Comparison of ENCODE assay signal across 15 cellular contexts in the genomic region with DNA sequence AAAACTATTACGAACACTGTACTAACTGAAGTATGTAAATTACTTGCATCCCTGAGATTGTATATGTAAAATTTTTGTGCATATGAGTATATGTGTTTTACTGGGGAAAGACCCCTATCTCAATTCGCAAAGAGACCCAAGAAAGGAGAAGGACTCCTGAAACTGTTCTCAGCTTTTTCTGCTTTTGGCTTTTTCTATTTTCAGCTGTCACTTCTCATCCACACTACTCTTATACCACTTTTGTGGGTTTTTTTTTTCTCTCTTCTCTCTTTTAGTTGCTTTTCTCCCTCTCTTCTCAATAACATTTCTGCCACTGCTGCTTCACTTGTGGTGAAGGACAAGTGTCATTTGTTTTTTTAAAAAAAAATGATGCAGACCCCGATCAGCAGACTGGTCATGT. TPM values are rescaled to one million over a fixed set of nuclear protein-coding genes. Genes with fewer than 3 reads are reported as not detected.
DNase-seq lines count a peak whose midpoint lies in the region; ATAC-seq and TF ChIP-seq lines count a peak whose summit lies in the region.
"Had no signal": no experiment of that assay in that cellular context is flagged by ENCODE, and none has a peak within 500 bp of the region (broad histone marks: within the 10 kb centered on the region; RNA-seq: fewer than 3 reads in every experiment).

No MANE protein-coding gene starts in this region.

- H3K4me1 Mint-ChIP-seq in stimulated activated memory B cell treated with anti-CD40 and anti-IgM and Interleukin-4, amounts not matched to agents 10 μg/mL and 1 μg/mL and 100 μg/mL, for 72 hours, result peaks cover 90% of the 10 kb centered on the region

- peaks cover 18% of the 10 kb centered on the region; the same call in 1 of the 2 replicates for H3F3A ChIP-seq in OCI-LY1 (ENCODE audit: insufficient read depth, low read length)

- H3K4me1 ChIP-seq in left ventricle myocardium inferior, result peaks cover 65% of the 10 kb centered on the region
- H3K4me1 ChIP-seq in OCI-LY1 (ENCODE audit: insufficient read depth, low read length, severe bottlenecking), result peaks cover 100% of the 10 kb centered on the region
- H3K4me1 ChIP-seq: colonic mucosa had no signal

- peak overlapping the region; percentile 91 for H3K27ac Mint-ChIP-seq in stimulated activated memory B cell treated with anti-CD40 and anti-IgM and Interleukin-4, amounts not matched to agents 10 μg/mL and 1 μg/mL and 100 μg/mL, for 72 hours

- H4K20me1 ChIP-seq in OCI-LY1 (ENCODE audit: insufficient read depth, low read length), result no peaks in the 10 kb centered on the region

- no peaks in the 10 kb centered on the region for H3K27me3 Mint-ChIP-seq in stimulated activated memory B cell treated with anti-CD40 and anti-IgM and Interleukin-4, amounts not matched to agents 10 μg/mL and 1 μg/mL and 100 μg/mL, for 72 hours

- H3K4me3 ChIP-seq in left ventricle myocardium inferior (peak overlapping the region; percentile 66), OCI-LY1 (ENCODE audit: low read depth, low read length, poor library complexity, severe bottlenecking) (peak overlapping the region; percentile 60)
- H3K4me3 ChIP-seq: colonic mucosa, uterus had no signal

- no peaks in the 10 kb centered on the region for H3K9me3 Mint-ChIP-seq in stimulated activated memory B cell treated with anti-CD40 and anti-IgM and Interleukin-4, amounts not matched to agents 10 μg/mL and 1 μg/mL and 100 μg/mL, for 72 hours

- peaks cover 52% of the 10 kb centered on the region for H3K36me3 Mint-ChIP-seq in stimulated activated memory B cell treated with anti-CD40 and anti-IgM and Interleukin-4, amounts not matched to agents 10 μg/mL and 1 μg/mL and 100 μg/mL, for 72 hours

- peak overlapping the region; percentile 69 for H3K4me3 Mint-ChIP-seq in stimulated activated memory B cell treated with anti-CD40 and anti-IgM and Interleukin-4, amounts not matched to agents 10 μg/mL and 1 μg/mL and 100 μg/mL, for 72 hours

- no peak overlapping the region for H2AFZ ChIP-seq in OCI-LY1 (ENCODE audit: low read length)

- peak overlapping the region; percentile 68 for H3K9ac ChIP-seq in OCI-LY1 (ENCODE audit: low read length)

- DNase-seq in left ventricle myocardium inferior (no peak), cardiac septum (ENCODE audit: low spot score) (no peak), middle frontal gyrus (ENCODE audit: extremely low spot score, low spot score) (no peak), sciatic nerve (ENCODE audit: low spot score) (no peak), nucleus accumbens (lab: John Stamatoyannopoulos, UW) (no peak)
- DNase-seq: AML-193, colonic mucosa, GOT3, NCI-H1417 treated with DMSO at 0.1 percent for 48 hours, PC-3, posterior cingulate gyrus, uterus had no signal

- no peak for TF ChIP-seq CTCF in left ventricle myocardium inferior (IDR thresholded peaks at IDR 0.05; ENCODE audit: borderline replicate concordance)
- no peak for TF ChIP-seq CTCF in OCI-LY1 (IDR thresholded peaks at IDR 0.05; ENCODE audit: low read length)

- H3K27me3 ChIP-seq in left ventricle myocardium inferior (ENCODE audit: low read depth), result no peaks in the 10 kb centered on the region
- H3K27me3 ChIP-seq in OCI-LY1 (ENCODE audit: insufficient read depth, low read length), result no peaks in the 10 kb centered on the region
- H3K27me3 ChIP-seq: colonic mucosa, uterus had no signal

- peak; percentile 38 for ATAC-seq in GM21825 (IDR thresholded peaks at IDR 0.05; ENCODE audit: unreplicated experiment)
- ATAC-seq in stimulated activated memory B cell treated with anti-CD40 and anti-IgM and Interleukin-4, amounts not matched to agents 10 μg/mL and 1 μg/mL and 100 μg/mL, for 72 hours, result peak; percentile 65
- ATAC-seq in sciatic nerve, result no peak
- ATAC-seq: PC-3 had no signal

- H3K79me2 ChIP-seq in OCI-LY1 (ENCODE audit: insufficient read depth, low read length), result peaks cover 19% of the 10 kb centered on the region; the same call in 1 of the 2 replicates

- H3K36me3 ChIP-seq in left ventricle myocardium inferior (peaks cover 17% of the 10 kb centered on the region), OCI-LY1 (ENCODE audit: insufficient read depth, low read length) (peaks cover 36% of the 10 kb centered on the region)
- H3K36me3 ChIP-seq: uterus had no signal

- no peaks in the 10 kb centered on the region for H3K9me2 ChIP-seq in OCI-LY1 (ENCODE audit: low read depth, low read length)

- H3K9me3 ChIP-seq in left ventricle myocardium inferior (replicated peaks) (no peaks in the 10 kb centered on the region), OCI-LY1 (ENCODE audit: low read length) (no peaks in the 10 kb centered on the region)
- H3K9me3 ChIP-seq: colonic mucosa, uterus had no signal

- peak overlapping the region; percentile 80 for H3K27ac ChIP-seq in left ventricle myocardium inferior (replicated peaks)
- H3K27ac ChIP-seq in OCI-LY1 (ENCODE audit: low read depth, low read length, poor library complexity, severe bottlenecking), result peak overlapping the region; percentile 96
- H3K27ac ChIP-seq: colonic mucosa, uterus had no signal

- intact Hi-C loops in left ventricle myocardium inferior (cut with micrococcal nuclease), result no loop called here
- intact Hi-C loops in cardiac septum (cut with DNase I), result no loop called here
- intact Hi-C loops in sciatic nerve (cut with DNase I), result no loop called here

- H3K4me2 ChIP-seq in OCI-LY1 (ENCODE audit: low read length), result peak overlapping the region; percentile 91

RNA-seq across cellular contexts. Expression of gene NIN, which starts 39.8 kb away (rescaled TPM):
- total RNA-seq in left ventricle myocardium inferior, result 27.4 TPM
- 59.2 TPM for total RNA-seq in cardiac septum
- total RNA-seq in sciatic nerve, result 48.2 TPM
